21 cellular contexts compared by ENCODE assay signal in the genomic region with DNA sequence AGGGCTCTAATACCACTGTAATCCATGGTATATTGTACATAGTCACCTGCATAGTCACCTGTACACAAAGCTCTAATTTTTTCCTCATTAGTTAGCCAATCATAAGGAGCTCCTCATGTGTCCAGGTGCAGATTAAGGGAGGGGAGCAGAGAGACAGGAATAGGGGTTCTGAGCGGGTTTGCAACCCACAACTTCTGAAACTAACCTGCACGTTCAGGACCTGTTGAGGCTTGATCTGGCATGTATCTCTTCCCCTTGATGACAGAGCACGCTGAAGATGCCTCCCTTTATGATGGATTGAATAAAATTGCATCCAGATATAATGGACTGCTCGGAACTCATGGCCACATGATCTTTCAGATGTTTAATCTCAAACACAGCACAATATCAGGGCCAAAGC.
"Had no signal": no experiment of that assay in that cellular context is flagged by ENCODE, and none has a peak within 500 bp of the region (broad histone marks: within the 10 kb centered on the region; RNA-seq: fewer than 3 reads in every experiment).

No MANE protein-coding gene starts in this region.

- DNase-seq: Karpas-422, KG1, MM.1S, NCI-H1092 treated with DMSO at 0.1 percent for 48 hours, NCI-H1436, NCI-H187, NCI-H2029, NCI-H2081 treated with DMSO at 0.1 percent for 48 hours, NCI-H2171, NCI-H226, NCI-H446, NCI-H510A, NCI-H524 treated with DMSO at 0.1 percent for 48 hours, NCI-H69, NCI-H774, Right ventricle myocardium superior, RPMI8226, SIG-M5, SK-N-SH, SW 1271 had no signal

- H3K9me3 ChIP-seq: SK-N-SH had no signal

- FAIRE-seq: RCC 7860 had no signal

- H3K4me2 ChIP-seq: SK-N-SH had no signal

- H3K9ac ChIP-seq: SK-N-SH had no signal
